19 cellular contexts compared by ENCODE assay signal in the genomic region with DNA sequence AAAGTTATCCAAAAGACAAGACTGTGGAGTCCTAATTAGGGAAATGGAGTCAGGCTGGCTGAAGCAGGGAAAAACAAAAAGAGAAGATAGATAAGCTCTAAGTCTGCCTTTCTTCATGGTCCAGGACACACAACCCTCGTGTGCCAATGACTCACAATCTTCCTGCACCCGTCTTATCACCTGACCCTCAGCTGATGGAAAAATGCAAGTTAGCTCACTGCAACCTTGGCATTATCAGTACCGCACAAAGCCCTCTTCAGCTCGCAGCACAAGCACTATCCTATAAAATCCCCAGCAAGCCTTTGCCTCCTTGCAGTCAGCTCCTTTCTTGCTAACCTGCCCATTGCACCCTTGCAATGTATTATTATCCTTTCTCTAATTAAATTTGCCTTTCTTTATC. TPM values are rescaled to one million over a fixed set of nuclear protein-coding genes. Genes with fewer than 3 reads are reported as not detected.
"Had no signal": no experiment of that assay in that cellular context is flagged by ENCODE, and none has a peak within 500 bp of the region (broad histone marks: within the 10 kb centered on the region; RNA-seq: fewer than 3 reads in every experiment).

No MANE protein-coding gene starts in this region.

- H3K4me3 ChIP-seq: transverse colon had no signal

- H3K36me3 ChIP-seq: transverse colon had no signal

- DNase-seq: activated CD4-positive, alpha-beta T cell treated with anti-CD3 and anti-CD28 coated beads, Interleukin-2, amount 50 U/mL, for 48 hours; activated naive CD4-positive, alpha-beta T cell treated with anti-CD3 and anti-CD28 coated beads, Interleukin-2, amount 10 ng/mL, durations not matched to agents 7 days and 5 days; activated T-cell treated with anti-CD3 and anti-CD28 coated beads, Interleukin-2, amount 50 U/mL, for 1 hour; dermis blood vessel endothelial cell; left ventricle myocardium superior; mesenchymal stem cell; natural killer cell; stimulated activated CD4-positive, alpha-beta T cell treated with anti-CD3 and anti-CD28 coated beads, Interleukin-2, amount 100 ng/mL, for 48 hours; stimulated activated naive CD4-positive, alpha-beta T cell; transverse colon had no signal

- H3K4me1 Mint-ChIP-seq: activated naive CD4-positive, alpha-beta T cell treated with anti-CD3 and anti-CD28 coated beads, Interleukin-2, amount 10 ng/mL, durations not matched to agents 7 days and 5 days; natural killer cell had no signal

- H3K4me3 Mint-ChIP-seq: activated naive CD4-positive, alpha-beta T cell treated with anti-CD3 and anti-CD28 coated beads, Interleukin-2, amount 10 ng/mL, durations not matched to agents 7 days and 5 days; natural killer cell had no signal

- H3K4me1 ChIP-seq: transverse colon had no signal

- H3K27ac Mint-ChIP-seq: activated naive CD4-positive, alpha-beta T cell treated with anti-CD3 and anti-CD28 coated beads, Interleukin-2, amount 10 ng/mL, durations not matched to agents 7 days and 5 days; activated T-helper 2 cell treated with anti-CD3 and anti-CD28 coated beads, Interferon-gamma antibody, Interleukin-2, Interleukin-4, amounts not matched to agents 10 μg/mL and 5 μg/mL and 100 μg/mL, durations not matched to agents 14 hours and 24 hours and 36 hours; natural killer cell had no signal

- H3K9me3 ChIP-seq: transverse colon had no signal

- H3K36me3 Mint-ChIP-seq: activated naive CD4-positive, alpha-beta T cell treated with anti-CD3 and anti-CD28 coated beads, Interleukin-2, amount 10 ng/mL, durations not matched to agents 7 days and 5 days; natural killer cell had no signal

- ATAC-seq: left ventricle myocardium superior, natural killer cell had no signal

- H3K27ac ChIP-seq: epithelial cell of prostate, transverse colon had no signal

- H3K9me3 Mint-ChIP-seq: activated naive CD4-positive, alpha-beta T cell treated with anti-CD3 and anti-CD28 coated beads, Interleukin-2, amount 10 ng/mL, durations not matched to agents 7 days and 5 days; activated T-helper 2 cell treated with anti-CD3 and anti-CD28 coated beads, Interferon-gamma antibody, Interleukin-2, Interleukin-4, amounts not matched to agents 10 μg/mL and 5 μg/mL and 100 μg/mL, durations not matched to agents 14 hours and 24 hours and 36 hours; natural killer cell had no signal

RNA-seq across cellular contexts. Expression of gene OR7A5, which starts 4.3 kb away (rescaled TPM):
- total RNA-seq: activated T-helper 2 cell treated with anti-CD3 and anti-CD28 coated beads, Interferon-gamma antibody, Interleukin-2, Interleukin-4, amounts not matched to agents 10 μg/mL and 5 μg/mL and 100 μg/mL, durations not matched to agents 14 hours and 24 hours and 36 hours; astrocyte; bronchial epithelial cell; cerebellum; dermis blood vessel endothelial cell; left ventricle myocardium superior; mucosa of gallbladder; natural killer cell; skeletal muscle tissue; subcutaneous adipose tissue; T-helper 2 cell treated with Interferon-gamma antibody and Interleukin-4, amounts not matched to agents 100 ng/mL and 5 ng/mL, for 36 hours; transverse colon had no signal

RNA-seq across cellular contexts. Expression of gene OR7C1, which starts 4.3 kb away (rescaled TPM):
- total RNA-seq: activated T-helper 2 cell treated with anti-CD3 and anti-CD28 coated beads, Interferon-gamma antibody, Interleukin-2, Interleukin-4, amounts not matched to agents 10 μg/mL and 5 μg/mL and 100 μg/mL, durations not matched to agents 14 hours and 24 hours and 36 hours; astrocyte; bronchial epithelial cell; cerebellum; dermis blood vessel endothelial cell; left ventricle myocardium superior; natural killer cell; skeletal muscle tissue; subcutaneous adipose tissue; T-helper 2 cell treated with Interferon-gamma antibody and Interleukin-4, amounts not matched to agents 100 ng/mL and 5 ng/mL, for 36 hours had no signal

RNA-seq across cellular contexts. Expression of gene OR7A10, which starts 18.0 kb away (rescaled TPM):
- total RNA-seq: activated T-helper 2 cell treated with anti-CD3 and anti-CD28 coated beads, Interferon-gamma antibody, Interleukin-2, Interleukin-4, amounts not matched to agents 10 μg/mL and 5 μg/mL and 100 μg/mL, durations not matched to agents 14 hours and 24 hours and 36 hours; astrocyte; bronchial epithelial cell; cerebellum; dermis blood vessel endothelial cell; left ventricle myocardium superior; mucosa of gallbladder; natural killer cell; skeletal muscle tissue; subcutaneous adipose tissue; T-helper 2 cell treated with Interferon-gamma antibody and Interleukin-4, amounts not matched to agents 100 ng/mL and 5 ng/mL, for 36 hours; transverse colon had no signal

RNA-seq across cellular contexts. Expression of gene OR7A17, which starts 55.2 kb away (rescaled TPM):
- total RNA-seq: activated T-helper 2 cell treated with anti-CD3 and anti-CD28 coated beads, Interferon-gamma antibody, Interleukin-2, Interleukin-4, amounts not matched to agents 10 μg/mL and 5 μg/mL and 100 μg/mL, durations not matched to agents 14 hours and 24 hours and 36 hours; astrocyte; bronchial epithelial cell; cerebellum; dermis blood vessel endothelial cell; left ventricle myocardium superior; mucosa of gallbladder; natural killer cell; skeletal muscle tissue; subcutaneous adipose tissue; T-helper 2 cell treated with Interferon-gamma antibody and Interleukin-4, amounts not matched to agents 100 ng/mL and 5 ng/mL, for 36 hours; transverse colon had no signal
